Comparison of ENCODE assay signal across 2 cellular contexts in genomic region chr17:82452162-82452561, GRCh38.
TF ChIP-seq lines count a peak whose summit lies in the region.

No MANE protein-coding gene starts in this region.

TF ChIP-seq in WTC11, 78 proteins besides CTCF, POLR2A, EP300 and RAD21:
- TF ChIP-seq ZNF671 (CRISPR knock-in tag; IDR thresholded peaks at IDR 0.05) (no peak), ZNF121 (CRISPR knock-in tag; IDR thresholded peaks at IDR 0.05) (no peak), IRF2 (CRISPR knock-in tag; IDR thresholded peaks at IDR 0.05; ENCODE audit: borderline replicate concordance, low read depth) (no peak), ZNF425 (CRISPR knock-in tag; conservative IDR thresholded peaks at IDR 0.05) (no peak), ELF4 (CRISPR knock-in tag; IDR thresholded peaks at IDR 0.05; ENCODE audit: low read depth) (no peak), NFE2L1 (CRISPR knock-in tag; IDR thresholded peaks at IDR 0.05) (no peak)

TF ChIP-seq in HepG2, 621 proteins besides CTCF, POLR2A, EP300 and RAD21:
- TF ChIP-seq POLR2G (IDR thresholded peaks at IDR 0.05; ENCODE audit: low read depth, low read length) = no peak
- TF ChIP-seq ZNF18 (CRISPR knock-in tag; IDR thresholded peaks at IDR 0.05; ENCODE audit: insufficient replicate concordance) = no peak
- no peak for TF ChIP-seq NR2C2 (CRISPR knock-in tag; IDR thresholded peaks at IDR 0.05; ENCODE audit: borderline replicate concordance)
- no peak for TF ChIP-seq ZNF800 (CRISPR knock-in tag; IDR thresholded peaks at IDR 0.05)
- no peak for TF ChIP-seq SIX1 (CRISPR knock-in tag; IDR thresholded peaks at IDR 0.05; ENCODE audit: borderline replicate concordance)
- no peak for TF ChIP-seq ZGPAT (CRISPR knock-in tag; IDR thresholded peaks at IDR 0.05)
- TF ChIP-seq HBP1 (CRISPR knock-in tag; IDR thresholded peaks at IDR 0.05; ENCODE audit: low read depth) = no peak
- TF ChIP-seq SNAPC5 (CRISPR knock-in tag; IDR thresholded peaks at IDR 0.05; ENCODE audit: borderline replicate concordance) = no peak
- TF ChIP-seq ZKSCAN8 (CRISPR knock-in tag; IDR thresholded peaks at IDR 0.05; ENCODE audit: borderline replicate concordance) = no peak
- no peak for TF ChIP-seq ZNF234 (CRISPR knock-in tag; conservative IDR thresholded peaks at IDR 0.05)
- no peak for TF ChIP-seq HOXA7 (CRISPR knock-in tag; IDR thresholded peaks at IDR 0.05)
- no peak for TF ChIP-seq GABPB1 (CRISPR knock-in tag; IDR thresholded peaks at IDR 0.05)
- no peak for TF ChIP-seq TFDP2 (CRISPR knock-in tag; IDR thresholded peaks at IDR 0.05)
- TF ChIP-seq ZNF530 (CRISPR knock-in tag; IDR thresholded peaks at IDR 0.05; ENCODE audit: low read depth) = no peak
- TF ChIP-seq GLI4 (CRISPR knock-in tag; IDR thresholded peaks at IDR 0.05; ENCODE audit: borderline replicate concordance) = no peak
- no peak for TF ChIP-seq ZNF704 (CRISPR knock-in tag; IDR thresholded peaks at IDR 0.05; ENCODE audit: borderline replicate concordance)
- no peak for TF ChIP-seq NFKBIZ (CRISPR knock-in tag; IDR thresholded peaks at IDR 0.05)
